In genomic region chr2:86027196-86027912, GRCh38 we compare ENCODE assay signal across 19 cellular contexts.
DNase-seq lines count a peak whose midpoint lies in the region; ATAC-seq and TF ChIP-seq lines count a peak whose summit lies in the region.
"Had no signal": no experiment of that assay in that cellular context is flagged by ENCODE, and none has a peak within 500 bp of the region (broad histone marks: within the 10 kb centered on the region; RNA-seq: fewer than 3 reads in every experiment).

No MANE protein-coding gene starts in this region.

- no peaks in the 10 kb centered on the region for H4K20me1 ChIP-seq in DND-41 (ENCODE audit: insufficient read depth, low read length)

- H3K9me3 Mint-ChIP-seq in memory B cell: no peaks in the 10 kb centered on the region
- no peaks in the 10 kb centered on the region for H3K9me3 Mint-ChIP-seq in stimulated activated memory B cell treated with anti-CD40 and anti-IgM and Interleukin-4, amounts not matched to agents 10 μg/mL and 1 μg/mL and 100 μg/mL, for 72 hours
- H3K9me3 Mint-ChIP-seq: activated T-cell treated with anti-CD3 and anti-CD28 coated beads, Interleukin-2, amount 50 U/mL, for 72 hours; endodermal cell; stimulated activated naive CD8-positive, alpha-beta T cell treated with anti-CD3 and anti-CD28 coated beads, Interleukin-15, Interleukin-2, amounts not matched to agents 100 ng/mL and 50 ng/mL, for 24 hours had no signal

- peaks cover 70% of the 10 kb centered on the region for H3K36me3 ChIP-seq in DND-41 (ENCODE audit: insufficient read depth, low read length)
- H3K36me3 ChIP-seq in SJCRH30: peaks cover 69% of the 10 kb centered on the region

- H3K4me1 ChIP-seq in DND-41 (ENCODE audit: insufficient read depth, low read length) (no peaks in the 10 kb centered on the region), SJCRH30 (peaks cover 50% of the 10 kb centered on the region)

- H3K4me1 Mint-ChIP-seq in memory B cell: peaks cover 17% of the 10 kb centered on the region
- peaks cover 32% of the 10 kb centered on the region for H3K4me1 Mint-ChIP-seq in stimulated activated memory B cell treated with anti-CD40 and anti-IgM and Interleukin-4, amounts not matched to agents 10 μg/mL and 1 μg/mL and 100 μg/mL, for 72 hours
- H3K4me1 Mint-ChIP-seq: endodermal cell had no signal

- H3K27me3 Mint-ChIP-seq in memory B cell: no peaks in the 10 kb centered on the region
- H3K27me3 Mint-ChIP-seq in stimulated activated memory B cell treated with anti-CD40 and anti-IgM and Interleukin-4, amounts not matched to agents 10 μg/mL and 1 μg/mL and 100 μg/mL, for 72 hours: no peaks in the 10 kb centered on the region
- H3K27me3 Mint-ChIP-seq: stimulated activated naive CD8-positive, alpha-beta T cell treated with anti-CD3 and anti-CD28 coated beads, Interleukin-15, Interleukin-2, amounts not matched to agents 100 ng/mL and 50 ng/mL, for 24 hours had no signal

- ATAC-seq in DND-41 (ENCODE audit: insufficient read depth, low read depth) (no peak), memory B cell (ENCODE audit: low read depth) (no peak), GM19455 (IDR thresholded peaks at IDR 0.05; ENCODE audit: unreplicated experiment) (no peak)
- ATAC-seq in stimulated activated memory B cell treated with anti-CD40 and anti-IgM and Interleukin-4, amounts not matched to agents 10 μg/mL and 1 μg/mL and 100 μg/mL, for 72 hours: no peak
- ATAC-seq: activated T-cell treated with anti-CD3 and anti-CD28 coated beads, Interleukin-2, amount 50 U/mL, for 72 hours; HCT116 had no signal

- H3K79me2 ChIP-seq in DND-41 (ENCODE audit: insufficient read depth, low read length): no peaks in the 10 kb centered on the region
- H3K79me2 ChIP-seq: hepatocyte had no signal

- H2AFZ ChIP-seq in DND-41 (ENCODE audit: low read depth, low read length): no peak overlapping the region
- H2AFZ ChIP-seq: hepatocyte had no signal

- TF ChIP-seq CTCF in DND-41 (IDR thresholded peaks at IDR 0.05; ENCODE audit: borderline replicate concordance, extremely low read depth, low read length, poor library complexity, severe bottlenecking): no peak

- H3K9me3 ChIP-seq in DND-41 (ENCODE audit: insufficient read depth, low read length, severe bottlenecking): no peaks in the 10 kb centered on the region
- no peaks in the 10 kb centered on the region for H3K9me3 ChIP-seq in SJCRH30 (replicated peaks)

- H3K36me3 Mint-ChIP-seq in memory B cell: peaks cover 33% of the 10 kb centered on the region
- peaks cover 80% of the 10 kb centered on the region for H3K36me3 Mint-ChIP-seq in stimulated activated memory B cell treated with anti-CD40 and anti-IgM and Interleukin-4, amounts not matched to agents 10 μg/mL and 1 μg/mL and 100 μg/mL, for 72 hours

- no peaks in the 10 kb centered on the region for H3K27me3 ChIP-seq in DND-41 (ENCODE audit: insufficient read depth, low read length, poor library complexity)
- H3K27me3 ChIP-seq in SJCRH30: no peaks in the 10 kb centered on the region
- H3K27me3 ChIP-seq: hepatocyte had no signal

- no peak overlapping the region for H3K4me2 ChIP-seq in DND-41 (ENCODE audit: insufficient read depth, low read length)
- H3K4me2 ChIP-seq: hepatocyte had no signal

- H3K27ac ChIP-seq in DND-41 (ENCODE audit: low read length) (0 out of 2 replicates have a peak overlapping the region, but pooled peaks have one; percentile 33), SJCRH30 (peak overlapping the region; percentile 85)
- H3K27ac ChIP-seq: hepatocyte had no signal

- H3K4me3 ChIP-seq in DND-41 (ENCODE audit: low read depth in 1 of 2, low read length in 2 of 2) (no peak overlapping the region), SJCRH30 (no peak overlapping the region)
- H3K4me3 ChIP-seq: hepatocyte had no signal

- no peak for DNase-seq in DND-41
- peak in 1 of 2 experiments; percentile 38 for DNase-seq in SJCRH30
- DNase-seq in memory B cell (ENCODE audit: low spot score in 2 of 2): no peak
- DNase-seq in HuH-7 (ENCODE audit: low spot score): no peak
- DNase-seq in NCI-H1048 (lab: John Stamatoyannopoulos, UW): no peak
- DNase-seq: activated CD4-positive, alpha-beta T cell treated with anti-CD3 and anti-CD28 coated beads, Interleukin-2, amount 50 U/mL, for 4 hours; activated T-cell treated with anti-CD3 and anti-CD28 coated beads, Interleukin-2, amount 50 U/mL, for 72 hours; endodermal cell; islet precursor cell; midbrain; NCI-H2029; NCI-H510A treated with DMSO at 0.1 percent for 48 hours; retina; T-helper 1 cell had no signal

- H3K9ac ChIP-seq in DND-41 (ENCODE audit: low read depth, low read length): no peak overlapping the region

- H3K27ac Mint-ChIP-seq in memory B cell: peak overlapping the region; percentile 68
- peak overlapping the region; percentile 57 for H3K27ac Mint-ChIP-seq in stimulated activated memory B cell treated with anti-CD40 and anti-IgM and Interleukin-4, amounts not matched to agents 10 μg/mL and 1 μg/mL and 100 μg/mL, for 72 hours
- H3K27ac Mint-ChIP-seq: activated T-cell treated with anti-CD3 and anti-CD28 coated beads, Interleukin-2, amount 50 U/mL, for 72 hours; stimulated activated naive CD8-positive, alpha-beta T cell treated with anti-CD3 and anti-CD28 coated beads, Interleukin-15, Interleukin-2, amounts not matched to agents 100 ng/mL and 50 ng/mL, for 24 hours had no signal

- no peak overlapping the region for H3K4me3 Mint-ChIP-seq in memory B cell
- no peak overlapping the region for H3K4me3 Mint-ChIP-seq in stimulated activated memory B cell treated with anti-CD40 and anti-IgM and Interleukin-4, amounts not matched to agents 10 μg/mL and 1 μg/mL and 100 μg/mL, for 72 hours
- H3K4me3 Mint-ChIP-seq: activated T-cell treated with anti-CD3 and anti-CD28 coated beads, Interleukin-2, amount 50 U/mL, for 72 hours; endodermal cell; stimulated activated naive CD8-positive, alpha-beta T cell treated with anti-CD3 and anti-CD28 coated beads, Interleukin-15, Interleukin-2, amounts not matched to agents 100 ng/mL and 50 ng/mL, for 24 hours had no signal
